ENCODE assay signal across 10 cellular contexts in the genomic region with DNA sequence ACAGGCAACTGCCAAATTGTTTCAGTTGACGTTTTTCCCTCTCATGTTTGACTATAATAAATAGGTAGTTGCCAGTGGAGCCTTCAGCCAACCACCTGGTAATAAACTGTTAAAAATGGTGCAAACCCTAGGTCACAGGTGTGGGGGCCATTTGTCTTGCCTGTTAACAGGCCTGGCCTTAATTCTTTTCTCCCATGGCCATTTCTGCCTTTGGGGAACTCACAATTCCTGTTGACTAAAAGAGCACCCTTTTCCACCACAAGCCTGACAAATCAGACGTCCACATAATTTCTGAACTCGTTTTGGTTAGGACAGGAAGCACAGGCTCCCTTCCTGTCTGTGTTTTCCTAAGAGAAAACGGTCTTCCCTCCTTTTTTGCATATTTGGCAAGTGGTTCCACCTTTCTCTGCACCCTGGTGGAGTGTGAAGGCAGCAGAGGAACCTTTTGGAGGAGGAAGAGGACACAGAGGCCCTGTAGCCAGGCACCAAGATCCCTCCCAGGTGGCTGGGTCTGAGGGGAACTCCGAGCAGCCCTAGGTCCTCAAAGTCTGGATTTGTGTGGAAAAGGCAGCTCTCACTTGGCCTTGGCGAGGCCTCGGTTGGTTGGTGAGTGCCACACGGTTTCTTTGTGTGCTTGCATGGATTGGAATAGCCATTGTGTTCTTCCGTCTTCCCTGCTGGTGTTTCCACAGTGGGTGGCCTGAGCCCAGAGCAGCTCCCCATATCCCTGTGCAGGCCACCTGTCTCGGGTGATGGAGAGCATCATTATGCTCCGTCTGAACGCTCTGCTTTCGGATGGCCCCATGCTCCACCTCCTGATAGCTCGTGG. TPM values are rescaled to one million over a fixed set of nuclear protein-coding genes. Genes with fewer than 3 reads are reported as not detected.
A peak's percentile ranks its signal among the peaks of the same experiment; 100 is the strongest.
DNase-seq lines count a peak whose midpoint lies in the region; ATAC-seq and TF ChIP-seq lines count a peak whose summit lies in the region.
"Had no signal": no experiment of that assay in that cellular context is flagged by ENCODE, and none has a peak within 500 bp of the region (broad histone marks: within the 10 kb centered on the region; RNA-seq: fewer than 3 reads in every experiment).

No MANE protein-coding gene starts in this region.

- no peaks in the 10 kb centered on the region for H3K79me1 ChIP-seq in mesendoderm (ENCODE audit: low read length)

- H4K8ac ChIP-seq in mesendoderm (ENCODE audit: low read depth, low read length): no peak overlapping the region

- H3K4ac ChIP-seq in mesendoderm (ENCODE audit: low read depth, low read length): no peak overlapping the region

- H3K36me3 ChIP-seq in BLaER1 treated with 17β-estradiol and CSF1 and Interleukin-3, amounts not matched to agents 10 nM and 100 nM: peaks cover 0 to 8% (median 0%) of the 10 kb centered on the region in 11 experiments; a peak in 4 of 22 replicates
- H3K36me3 ChIP-seq in esophagus squamous epithelium: no peaks in the 10 kb centered on the region
- no peaks in the 10 kb centered on the region for H3K36me3 ChIP-seq in mesendoderm (ENCODE audit: control insufficient read depth, insufficient read depth, low read length)
- H3K36me3 ChIP-seq: SJSA1 had no signal

- ATAC-seq in GM18498 (IDR thresholded peaks at IDR 0.05; ENCODE audit: unreplicated experiment) (no peak), GM18870 (IDR thresholded peaks at IDR 0.05; ENCODE audit: unreplicated experiment) (no peak), HG02610 (IDR thresholded peaks at IDR 0.05; ENCODE audit: unreplicated experiment) (no peak)

- H3K18ac ChIP-seq in mesendoderm (ENCODE audit: low read length): no peak overlapping the region

- peak overlapping the region; percentile 90 to 99 (median 95); a peak in 21 of 22 replicates for H3K27ac ChIP-seq in BLaER1 treated with 17β-estradiol and CSF1 and Interleukin-3, amounts not matched to agents 10 nM and 100 nM
- H3K27ac ChIP-seq in esophagus squamous epithelium (peak overlapping the region; percentile 58 to 83 (median 70)), mesendoderm (ENCODE audit: low read depth, low read length) (no peak overlapping the region)
- H3K27ac ChIP-seq: SJSA1 had no signal

- H2BK15ac ChIP-seq in mesendoderm (replicated peaks; ENCODE audit: low read depth): no peak overlapping the region

- no peak overlapping the region for H3K23ac ChIP-seq in mesendoderm (ENCODE audit: low read length)

- H3K9me3 ChIP-seq in BLaER1 treated with 17β-estradiol and CSF1 and Interleukin-3, amounts not matched to agents 10 nM and 100 nM (replicated peaks in 1 of 11): no peaks in the 10 kb centered on the region
- H3K9me3 ChIP-seq in esophagus squamous epithelium: no peaks in the 10 kb centered on the region
- H3K9me3 ChIP-seq: SJSA1 had no signal

- TF ChIP-seq CTCF in esophagus squamous epithelium (IDR thresholded peaks at IDR 0.05): no peak

- no peaks in the 10 kb centered on the region for H3K79me2 ChIP-seq in mesendoderm (ENCODE audit: control insufficient read depth, insufficient read depth, low read length)

- H3K27me3 ChIP-seq in BLaER1 treated with 17β-estradiol and CSF1 and Interleukin-3, amounts not matched to agents 10 nM and 100 nM: no peaks in the 10 kb centered on the region
- H3K27me3 ChIP-seq in esophagus squamous epithelium (peaks cover 0 to 70% (median 0%) of the 10 kb centered on the region in 4 donors), mesendoderm (ENCODE audit: insufficient read depth, low read length, poor library complexity) (peaks cover 9% of the 10 kb centered on the region)

- TF ChIP-seq POLR2A in GM19099 (IDR thresholded peaks at IDR 0.05; ENCODE audit: extremely low read depth, insufficient read length, low read depth) (peak; percentile 50), Raji (IDR thresholded peaks at IDR 0.05; ENCODE audit: insufficient read depth, low read depth, low read length) (peak; percentile 88), esophagus squamous epithelium (IDR thresholded peaks at IDR 0.05) (no peak)

- no peak overlapping the region for H3K56ac ChIP-seq in mesendoderm (ENCODE audit: low read length)

- peaks cover 19 to 66% (median 49%) of the 10 kb centered on the region in 11 experiments; a peak in 20 of 22 replicates for H4K20me1 ChIP-seq in BLaER1 treated with 17β-estradiol and CSF1 and Interleukin-3, amounts not matched to agents 10 nM and 100 nM

- H3K4me3 ChIP-seq in BLaER1 treated with 17β-estradiol and CSF1 and Interleukin-3, amounts not matched to agents 10 nM and 100 nM: peak overlapping the region; percentile 83 to 97 (median 88)
- peak overlapping the region in 3 of 4 donors; percentile 5 to 73 (median 29) for H3K4me3 ChIP-seq in esophagus squamous epithelium
- H3K4me3 ChIP-seq in mesendoderm (ENCODE audit: low read length): no peak overlapping the region
- H3K4me3 ChIP-seq: SJSA1 had no signal

- peaks cover 51 to 62% (median 60%) of the 10 kb centered on the region in 10 experiments for H3K4me1 ChIP-seq in BLaER1 treated with 17β-estradiol and CSF1 and Interleukin-3, amounts not matched to agents 10 nM and 100 nM
- H3K4me1 ChIP-seq in esophagus squamous epithelium (peaks cover 0 to 10% (median 2%) of the 10 kb centered on the region in 3 donors), mesendoderm (ENCODE audit: control insufficient read depth, low read depth, low read length) (peaks cover 2% of the 10 kb centered on the region)
- H3K4me1 ChIP-seq: SJSA1 had no signal

- no peak overlapping the region for H2BK120ac ChIP-seq in mesendoderm (ENCODE audit: low read depth, low read length)

- peak overlapping the region; percentile 86 to 99 (median 94) for H3K4me2 ChIP-seq in BLaER1 treated with 17β-estradiol and CSF1 and Interleukin-3, amounts not matched to agents 10 nM and 100 nM
- no peak overlapping the region for H3K4me2 ChIP-seq in mesendoderm (ENCODE audit: low read length)

- no peak overlapping the region for H2AK5ac ChIP-seq in mesendoderm (ENCODE audit: low read length)

- peak overlapping the region; percentile 91 to 98 (median 94) for H3K9ac ChIP-seq in BLaER1 treated with 17β-estradiol and CSF1 and Interleukin-3, amounts not matched to agents 10 nM and 100 nM
- H3K9ac ChIP-seq in mesendoderm (ENCODE audit: low read length): no peak overlapping the region

- no peak overlapping the region for H4K5ac ChIP-seq in mesendoderm (ENCODE audit: low read length)

- 31 to 47% methylated on average over 5 to 6 of the region's 14 CpGs for WGBS in esophagus squamous epithelium, 2 donors
- no CpG with 5 or more reads among the region's 14 CpGs for WGBS in mesendoderm (ENCODE audit: extremely low coverage, insufficient coverage, low lambda C conversion rate)

- DNase-seq in esophagus squamous epithelium (lab: John Stamatoyannopoulos, UW) (no peak), mesendoderm (no peak)

- intact Hi-C loops in esophagus squamous epithelium (cut with DNase I): no loop called here

- H2BK5ac ChIP-seq in mesendoderm (ENCODE audit: low read length): no peak overlapping the region

RNA-seq across cellular contexts. Expression of a gene that starts 4.0 kb away (rescaled TPM):
- 10 to 100 TPM in 2 of 4 donors, 1 to 10 TPM in 2; 4.9 to 29.6 (median 8.4) TPM for total RNA-seq in esophagus squamous epithelium
- polyA plus RNA-seq in mesendoderm (2013, experiment 1 of 2): 0.29 TPM
- polyA plus RNA-seq in mesendoderm (2013, experiment 2 of 2): 0.31 TPM
- total RNA-seq: HT1080, SJSA1 had no signal

Comparison
In these comparisons a context has a peak if more than half of its experiments do, and no peak if none do; other contexts are left out.
1. POLR2A ChIP-seq: peak in GM19099 (single experiment) and Raji (single experiment); none in esophagus squamous epithelium (0 of 4).